ENCODE assay signal across 20 cellular contexts in genomic region chr1:195597929-195598328, GRCh38.
DNase-seq lines count a peak whose midpoint lies in the region; ATAC-seq and TF ChIP-seq lines count a peak whose summit lies in the region.
"Had no signal": no experiment of that assay in that cellular context is flagged by ENCODE, and none has a peak within 500 bp of the region (broad histone marks: within the 10 kb centered on the region; RNA-seq: fewer than 3 reads in every experiment).

No MANE protein-coding gene starts in this region.

- H3K4me3 ChIP-seq in mucosa of descending colon = no peak overlapping the region
- no peak overlapping the region for H3K4me3 ChIP-seq in heart right ventricle
- no peak overlapping the region for H3K4me3 ChIP-seq in left lung
- H3K4me3 ChIP-seq: A549; BLaER1 treated with 17β-estradiol and CSF1 and Interleukin-3, amounts not matched to agents 10 nM and 100 nM; HAP-1 had no signal

- H3K27ac ChIP-seq in heart right ventricle (no peak overlapping the region), left lung (no peak overlapping the region)
- H3K27ac ChIP-seq: A549; BLaER1 treated with 17β-estradiol and CSF1 and Interleukin-3, amounts not matched to agents 10 nM and 100 nM had no signal

- ATAC-seq in mucosa of descending colon (no peak), heart right ventricle (no peak), left lung (no peak)
- ATAC-seq: A549 had no signal

- H3K9me3 ChIP-seq in mucosa of descending colon (no peaks in the 10 kb centered on the region), heart right ventricle (peaks cover 0 to 18% (median 0%) of the 10 kb centered on the region in 11 donors), left lung (peaks cover 0 to 3% of the 10 kb centered on the region in 2 donors)
- H3K9me3 ChIP-seq: A549, BE2C, HAP-1 had no signal

- H3K36me3 ChIP-seq in mucosa of descending colon (ENCODE audit: low read depth) (no peaks in the 10 kb centered on the region), heart right ventricle (no peaks in the 10 kb centered on the region), left lung (no peaks in the 10 kb centered on the region)
- H3K36me3 ChIP-seq: BE2C; BLaER1 treated with 17β-estradiol and CSF1 and Interleukin-3, amounts not matched to agents 10 nM and 100 nM; HAP-1 had no signal

- H3K4me1 ChIP-seq in mucosa of descending colon (ENCODE audit: low read depth) (no peaks in the 10 kb centered on the region), heart right ventricle (no peaks in the 10 kb centered on the region), left lung (no peaks in the 10 kb centered on the region)
- H3K4me1 ChIP-seq: A549; BE2C; BLaER1 treated with 17β-estradiol and CSF1 and Interleukin-3, amounts not matched to agents 10 nM and 100 nM had no signal

- H3K27me3 ChIP-seq in heart right ventricle = no peaks in the 10 kb centered on the region
- H3K27me3 ChIP-seq in left lung = no peaks in the 10 kb centered on the region
- H3K27me3 ChIP-seq: BE2C; BLaER1 treated with 17β-estradiol and CSF1 and Interleukin-3, amounts not matched to agents 10 nM and 100 nM had no signal

- intact Hi-C loops in mucosa of descending colon (cut with DNase I, micrococcal nuclease) = no loop called here
- intact Hi-C loops in heart right ventricle (cut with DNase I) = no loop called here
- intact Hi-C loops in left lung (cut with DNase I) = no loop called here

- DNase-seq in NCI-H2227 (lab: John Stamatoyannopoulos, UW; ENCODE audit: unreplicated experiment) (peak; percentile 5), NCI-H2227 treated with DMSO at 0.1 percent for 48 hours (lab: John Stamatoyannopoulos, UW) (no peak), NCI-H69 (lab: John Stamatoyannopoulos, UW) (peak; percentile 48), OCI-M1 (lab: John Stamatoyannopoulos, UW) (peak; percentile 14), mucosa of descending colon (no peak), heart right ventricle (no peak), left lung (no peak)
- DNase-seq: 8988T; ACHN; AML-193; BE2C; Calu3; CD4-positive, alpha-beta T cell; CD8-positive, alpha-beta memory T cell; DMS53; DMS79 treated with DMSO at 0.1 percent for 48 hours; GOT3 had no signal

- TF ChIP-seq CTCF in mucosa of descending colon (IDR thresholded peaks at IDR 0.05) (no peak), heart right ventricle (IDR thresholded peaks at IDR 0.05) (no peak), left lung (IDR thresholded peaks at IDR 0.05) (no peak)

Comparison
In these comparisons a context has a peak if more than half of its experiments do, and no peak if none do; other contexts are left out.
1. DNase-seq: peak in NCI-H2227 (single experiment), NCI-H69 (single experiment) and OCI-M1 (single experiment); none in NCI-H2227 treated with DMSO at 0.1 percent for 48 hours (single experiment), mucosa of descending colon (0 of 3), heart right ventricle (0 of 2) and left lung (0 of 2).